8 cellular contexts compared by ENCODE assay signal in genomic region chr10:95601116-95601719, GRCh38. TPM values are rescaled to one million over a fixed set of nuclear protein-coding genes. Genes with fewer than 3 reads are reported as not detected.
A peak's percentile ranks its signal among the peaks of the same experiment; 100 is the strongest.
DNase-seq lines count a peak whose midpoint lies in the region; TF ChIP-seq lines count a peak whose summit lies in the region.

No MANE protein-coding gene starts in this region.

- H3K4me3 ChIP-seq in GM12875 (ENCODE audit: low read depth, low read length): no peak overlapping the region

- peak; percentile 96 for TF ChIP-seq CTCF in 22Rv1 (IDR thresholded peaks at IDR 0.05)
- peak; percentile 83 for TF ChIP-seq CTCF in GM12875 (IDR thresholded peaks at IDR 0.05; ENCODE audit: borderline replicate concordance, insufficient read depth, low read depth, low read length)

- intact Hi-C loops in activated naive CD4-positive, alpha-beta T cell treated with anti-CD3 and anti-CD28 coated beads for 36 hours (cut with micrococcal nuclease): loop anchor here (1.0 to 5.0 kb wide), 5 partner anchors 154 to 468 kb away; no protein-coding TSS in a partner anchor

- H3K27me3 Mint-ChIP-seq in activated naive CD4-positive, alpha-beta T cell treated with anti-CD3 and anti-CD28 coated beads for 36 hours (ENCODE audit: low read depth): no peaks in the 10 kb centered on the region

- no peak overlapping the region for H3K27ac ChIP-seq in 22Rv1

- H3K9me3 Mint-ChIP-seq in activated naive CD4-positive, alpha-beta T cell treated with anti-CD3 and anti-CD28 coated beads for 36 hours: no peaks in the 10 kb centered on the region

- no peaks in the 10 kb centered on the region for H3K36me3 Mint-ChIP-seq in activated naive CD4-positive, alpha-beta T cell treated with anti-CD3 and anti-CD28 coated beads for 36 hours (ENCODE audit: low read depth)

- CTCF ChIA-PET in activated naive CD4-positive, alpha-beta T cell treated with anti-CD3 and anti-CD28 coated beads for 36 hours (lab: Charles Lee): interaction anchor here (0.6 to 8.1 kb wide), 8 partner anchors 22 to 628 kb away, joined by 3 to 103 read pairs (median 3); no protein-coding TSS in a partner anchor

- no peak overlapping the region for H3K4me3 Mint-ChIP-seq in activated naive CD4-positive, alpha-beta T cell treated with anti-CD3 and anti-CD28 coated beads for 36 hours

- no peak overlapping the region for H3K27ac Mint-ChIP-seq in activated naive CD4-positive, alpha-beta T cell treated with anti-CD3 and anti-CD28 coated beads for 36 hours

- no peaks in the 10 kb centered on the region for H3K4me1 Mint-ChIP-seq in activated naive CD4-positive, alpha-beta T cell treated with anti-CD3 and anti-CD28 coated beads for 36 hours (ENCODE audit: low read depth)

- peak; percentile 79 for DNase-seq in M059J (ENCODE audit: low read depth)
- peak; percentile 87 for DNase-seq in RKO (ENCODE audit: low spot score)
- DNase-seq in activated naive CD4-positive, alpha-beta T cell treated with anti-CD3 and anti-CD28 coated beads for 36 hours: peak; percentile 68
- DNase-seq in glomerular endothelial cell (ENCODE audit: extremely low read depth, low read depth, low spot score): peak; percentile 73
- DNase-seq in occipital lobe (lab: John Stamatoyannopoulos, UW): peak; percentile 50
- DNase-seq in ureter (ENCODE audit: low spot score): peak; percentile 88

RNA-seq across cellular contexts. Expression of gene SORBS1, which starts 40.0 kb away (rescaled TPM):
- 0.57 and 2.4 TPM in 2 replicates for total RNA-seq in M059J (2014; rRNA removed; shearing (Covaris generic))
- total RNA-seq in activated naive CD4-positive, alpha-beta T cell treated with anti-CD3 and anti-CD28 coated beads for 36 hours: under 1 TPM; 0.77 to 0.93 TPM
- total RNA-seq in glomerular endothelial cell (4.2 and 4.7 TPM in 2 replicates), occipital lobe (123 TPM), ureter (347 TPM)

RNA-seq across cellular contexts. Expression of gene ALDH18A1, which starts 55.3 kb away (rescaled TPM):
- 79.4 and 114 TPM in 2 replicates for total RNA-seq in M059J (2014; rRNA removed; shearing (Covaris generic))
- total RNA-seq in activated naive CD4-positive, alpha-beta T cell treated with anti-CD3 and anti-CD28 coated beads for 36 hours: 10 to 100 TPM; 82.1 to 91.7 TPM
- total RNA-seq in glomerular endothelial cell (71.4 and 78.2 TPM in 2 replicates), occipital lobe (39.8 TPM), ureter (68.5 TPM)

Comparison
In these comparisons a context has a peak if more than half of its experiments do, and no peak if none do; other contexts are left out.
1. RNA of gene SORBS1, which starts 40.0 kb away (total RNA-seq): 347 TPM in ureter (single experiment) and 123 TPM in occipital lobe (single experiment); 4.2 to 4.7 TPM in glomerular endothelial cell, 0.57 to 2.4 TPM in M059J and 0.77 to 0.93 TPM in activated naive CD4-positive, alpha-beta T cell treated with anti-CD3 and anti-CD28 coated beads for 36 hours; every median in the first group is over 10 times any median in the second.
2. Peak in every context shown above with its lines, with median percentiles within 50 percentile points of each other: DNase-seq.